15 cellular contexts compared by ENCODE assay signal in genomic region chr13:114010401-114011101, GRCh38. TPM values are rescaled to one million over a fixed set of nuclear protein-coding genes. Genes with fewer than 3 reads are reported as not detected.
A peak's percentile ranks its signal among the peaks of the same experiment; 100 is the strongest.
DNase-seq lines count a peak whose midpoint lies in the region; ATAC-seq and TF ChIP-seq lines count a peak whose summit lies in the region.
"Had no signal": no experiment of that assay in that cellular context is flagged by ENCODE, and none has a peak within 500 bp of the region (broad histone marks: within the 10 kb centered on the region; RNA-seq: fewer than 3 reads in every experiment).

No MANE protein-coding gene starts in this region.

- no CpG with 5 or more reads among the region's 37 CpGs for WGBS in neuronal stem cell (ENCODE audit: extremely low coverage in 2 of 2, insufficient read length in 2 of 2, insufficient replicate concordance in 1 of 2), 2 donors
- WGBS in prostate gland, result 90% methylated on average over 33 of the region's 37 CpGs

- peaks cover 21% of the 10 kb centered on the region for H3K36me3 Mint-ChIP-seq in activated CD4-positive, alpha-beta T cell treated with anti-CD3 and anti-CD28 coated beads, Interleukin-2, amount 10 ng/mL, durations not matched to agents 24 days and 14 days (ENCODE audit: low read depth)
- peaks cover 8% of the 10 kb centered on the region for H3K36me3 Mint-ChIP-seq in activated naive CD8-positive, alpha-beta T cell treated with anti-CD3 and anti-CD28 coated beads, Interleukin-2, amount 50 U/mL, for 24 hours (ENCODE audit: low read depth)

- peak overlapping the region; percentile 41 for H2BK12ac ChIP-seq in neuronal stem cell (ENCODE audit: low read length)

- H3K23ac ChIP-seq in neuronal stem cell (ENCODE audit: low read depth, low read length, poor library complexity), result no peak overlapping the region

- no peak overlapping the region for H3K4me3 ChIP-seq in H7 (ENCODE audit: insufficient read depth, low read depth, low read length)
- H3K4me3 ChIP-seq in neuronal stem cell (ENCODE audit: low read length in 2 of 2), result no peak overlapping the region
- no peak overlapping the region for H3K4me3 ChIP-seq in prostate gland
- H3K4me3 ChIP-seq: A549, thoracic aorta had no signal

- peaks cover 4% of the 10 kb centered on the region for H3K4me1 Mint-ChIP-seq in activated CD4-positive, alpha-beta T cell treated with anti-CD3 and anti-CD28 coated beads, Interleukin-2, amount 10 ng/mL, durations not matched to agents 24 days and 14 days
- H3K4me1 Mint-ChIP-seq in activated naive CD8-positive, alpha-beta T cell treated with anti-CD3 and anti-CD28 coated beads, Interleukin-2, amount 50 U/mL, for 24 hours, result peaks cover 1% of the 10 kb centered on the region

- no peak overlapping the region for H2BK5ac ChIP-seq in neuronal stem cell (ENCODE audit: low read length)

- no peaks in the 10 kb centered on the region for H3K27me3 ChIP-seq in H7 (ENCODE audit: control insufficient read depth, insufficient read depth, low read length)
- no peaks in the 10 kb centered on the region for H3K27me3 ChIP-seq in neuronal stem cell (ENCODE audit: control insufficient read depth in 3 of 3, insufficient read depth in 3 of 3, low read depth in 1 of 3, low read length in 3 of 3)
- no peaks in the 10 kb centered on the region for H3K27me3 ChIP-seq in prostate gland (replicated peaks; ENCODE audit: insufficient read depth)

- H3K27me3 Mint-ChIP-seq in activated CD4-positive, alpha-beta T cell treated with anti-CD3 and anti-CD28 coated beads, Interleukin-2, amount 10 ng/mL, durations not matched to agents 24 days and 14 days, result no peaks in the 10 kb centered on the region
- H3K27me3 Mint-ChIP-seq in activated naive CD8-positive, alpha-beta T cell treated with anti-CD3 and anti-CD28 coated beads, Interleukin-2, amount 50 U/mL, for 24 hours, result no peaks in the 10 kb centered on the region
- H3K27me3 Mint-ChIP-seq: dendritic cell treated with granulocyte-macrophage colony-stimulating factor and Interleukin-4, amounts not matched to agents 40 ng/mL and 50 ng/mL, for 4 days had no signal

- H3K9me3 ChIP-seq in neuronal stem cell (replicated peaks in 1 of 2; ENCODE audit: control insufficient read depth in 2 of 2, insufficient read depth in 1 of 2, low read depth in 1 of 2, low read length in 2 of 2) (peaks cover 0 to 2% of the 10 kb centered on the region in 2 donors), prostate gland (no peaks in the 10 kb centered on the region)
- H3K9me3 ChIP-seq: A549, thoracic aorta had no signal

- no peak overlapping the region for H2BK15ac ChIP-seq in neuronal stem cell (ENCODE audit: low read length)

- H3K4me1 ChIP-seq in neuronal stem cell (ENCODE audit: control insufficient read depth in 2 of 2, insufficient read depth in 1 of 2, low read depth in 1 of 2, low read length in 2 of 2) (peaks cover 0 to 2% of the 10 kb centered on the region in 2 donors), prostate gland (replicated peaks) (no peaks in the 10 kb centered on the region)
- H3K4me1 ChIP-seq: A549 had no signal

- no peak overlapping the region for H4K91ac ChIP-seq in neuronal stem cell (ENCODE audit: low read depth, low read length, poor library complexity)

- H3K4me3 Mint-ChIP-seq in activated CD4-positive, alpha-beta T cell treated with anti-CD3 and anti-CD28 coated beads, Interleukin-2, amount 10 ng/mL, durations not matched to agents 24 days and 14 days, result no peak overlapping the region
- no peak overlapping the region for H3K4me3 Mint-ChIP-seq in activated naive CD8-positive, alpha-beta T cell treated with anti-CD3 and anti-CD28 coated beads, Interleukin-2, amount 50 U/mL, for 24 hours
- H3K4me3 Mint-ChIP-seq: dendritic cell treated with granulocyte-macrophage colony-stimulating factor and Interleukin-4, amounts not matched to agents 40 ng/mL and 50 ng/mL, for 4 days had no signal

- no peaks in the 10 kb centered on the region for H3K79me1 ChIP-seq in neuronal stem cell (ENCODE audit: low read depth, low read length)

- H3K9me3 Mint-ChIP-seq in activated CD4-positive, alpha-beta T cell treated with anti-CD3 and anti-CD28 coated beads, Interleukin-2, amount 10 ng/mL, durations not matched to agents 24 days and 14 days, result no peaks in the 10 kb centered on the region
- H3K9me3 Mint-ChIP-seq in activated naive CD8-positive, alpha-beta T cell treated with anti-CD3 and anti-CD28 coated beads, Interleukin-2, amount 50 U/mL, for 24 hours, result no peaks in the 10 kb centered on the region
- H3K9me3 Mint-ChIP-seq: dendritic cell treated with granulocyte-macrophage colony-stimulating factor and Interleukin-4, amounts not matched to agents 40 ng/mL and 50 ng/mL, for 4 days had no signal

- H3K4ac ChIP-seq in neuronal stem cell (ENCODE audit: low read length), result no peak overlapping the region

- no peak overlapping the region for H2AFZ ChIP-seq in neuronal stem cell (ENCODE audit: low read length)

- H3K36me3 ChIP-seq in H7 (replicated peaks; ENCODE audit: control insufficient read depth, insufficient read depth, low read length) (peaks cover 5% of the 10 kb centered on the region), neuronal stem cell (replicated peaks in 1 of 2; ENCODE audit: control insufficient read depth in 2 of 2, insufficient read depth in 2 of 2, low read length in 2 of 2) (peaks cover 6 to 61% of the 10 kb centered on the region in 2 donors), prostate gland (peaks cover 4 to 20% of the 10 kb centered on the region in 2 donors)

- H3K14ac ChIP-seq in neuronal stem cell (ENCODE audit: low read length), result peak overlapping the region; percentile 56

- H3K27ac ChIP-seq in neuronal stem cell (replicated peaks; ENCODE audit: low read length), result no peak overlapping the region
- H3K27ac ChIP-seq in prostate gland, result no peak overlapping the region
- H3K27ac ChIP-seq: A549, thoracic aorta had no signal

- no peak for TF ChIP-seq CTCF in prostate gland (IDR thresholded peaks at IDR 0.05)

- H3K9ac ChIP-seq in neuronal stem cell (ENCODE audit: low read depth, low read length, poor library complexity), result no peak overlapping the region

- peak overlapping the region; percentile 43 for H4K8ac ChIP-seq in neuronal stem cell (ENCODE audit: low read depth, low read length)

- DNase-seq in activated CD4-positive, alpha-beta T cell treated with anti-CD3 and anti-CD28 coated beads, Interleukin-2, amount 10 ng/mL, durations not matched to agents 24 days and 14 days, result peak; percentile 65
- no peak for DNase-seq in activated CD4-positive, alpha-beta T cell treated with anti-CD3 and anti-CD28 coated beads for 1 hour
- peak; percentile 84 for DNase-seq in H7
- no peak for DNase-seq in activated naive CD8-positive, alpha-beta T cell treated with anti-CD3 and anti-CD28 coated beads, Interleukin-2, amount 50 U/mL, for 24 hours
- DNase-seq in neuronal stem cell (ENCODE audit: low spot score), result no peak
- no peak for DNase-seq in prostate gland (ENCODE audit: low spot score)
- no peak for DNase-seq in activated CD4-positive, CD25-positive, alpha-beta regulatory T cell treated with anti-CD3 and anti-CD28 coated beads, Interleukin-2, amount 50 U/mL, for 72 hours
- DNase-seq in stimulated activated CD4-positive, alpha-beta T cell treated with anti-CD3 and anti-CD28 coated beads, Interleukin-4, amount 100 ng/mL, for 24 hours, result no peak
- DNase-seq: NCI-H187 had no signal

- H3K4me2 ChIP-seq in neuronal stem cell (ENCODE audit: insufficient read depth, low read length, poor library complexity, severe bottlenecking), result no peak overlapping the region
- H3K4me2 ChIP-seq: A549 had no signal

- H3K18ac ChIP-seq in neuronal stem cell (ENCODE audit: low read length), result peak overlapping the region; percentile 64

- peak overlapping the region; percentile 7 for H3K27ac Mint-ChIP-seq in activated CD4-positive, alpha-beta T cell treated with anti-CD3 and anti-CD28 coated beads, Interleukin-2, amount 10 ng/mL, durations not matched to agents 24 days and 14 days
- H3K27ac Mint-ChIP-seq in activated naive CD8-positive, alpha-beta T cell treated with anti-CD3 and anti-CD28 coated beads, Interleukin-2, amount 50 U/mL, for 24 hours, result peak overlapping the region; percentile 15
- H3K27ac Mint-ChIP-seq: dendritic cell treated with granulocyte-macrophage colony-stimulating factor and Interleukin-4, amounts not matched to agents 40 ng/mL and 50 ng/mL, for 4 days had no signal

- intact Hi-C loops in activated CD4-positive, alpha-beta T cell treated with anti-CD3 and anti-CD28 coated beads, Interleukin-2, amount 10 ng/mL, durations not matched to agents 24 days and 14 days (cut with micrococcal nuclease), result no loop called here
- intact Hi-C loops in prostate gland (cut with DNase I), result no loop called here

- H2AK5ac ChIP-seq in neuronal stem cell (ENCODE audit: low read depth, low read length), result no peak overlapping the region

- ATAC-seq in activated naive CD8-positive, alpha-beta T cell treated with anti-CD3 and anti-CD28 coated beads, Interleukin-2, amount 50 U/mL, for 24 hours, result no peak
- ATAC-seq: A549, esophagus mucosa had no signal

- TF ChIP-seq POLR2A in prostate gland (IDR thresholded peaks at IDR 0.05), result no peak

- H2BK120ac ChIP-seq in neuronal stem cell (ENCODE audit: low read depth, low read length), result no peak overlapping the region

RNA-seq across cellular contexts. Expression of gene C13orf46, which starts 36.7 kb away (rescaled TPM):
- 0.57 and 0.61 TPM in 2 replicates for total RNA-seq in activated CD4-positive, alpha-beta T cell treated with anti-CD3 and anti-CD28 coated beads, Interleukin-2, amount 10 ng/mL, durations not matched to agents 24 days and 14 days
- total RNA-seq in H7 (2014; rRNA removed; shearing (Covaris generic)), result not detected in 2 replicates
- polyA plus RNA-seq in neuronal stem cell (2013, experiment 1 of 2), result 0.03 TPM
- polyA plus RNA-seq in neuronal stem cell (2013, experiment 2 of 2), result 0.04 TPM
- 1 to 10 TPM; 8.0 to 9.9 TPM for total RNA-seq in prostate gland
- total RNA-seq: NCI-H460 had no signal
- polyA plus RNA-seq: keratinocyte had no signal

Comparison
In these comparisons a context has a peak if more than half of its experiments do, and no peak if none do; other contexts are left out.
1. DNase-seq: peak in activated CD4-positive, alpha-beta T cell treated with anti-CD3 and anti-CD28 coated beads, Interleukin-2, amount 10 ng/mL, durations not matched to agents 24 days and 14 days (single experiment) and H7 (single experiment); none in activated CD4-positive, alpha-beta T cell treated with anti-CD3 and anti-CD28 coated beads for 1 hour (single experiment), activated naive CD8-positive, alpha-beta T cell treated with anti-CD3 and anti-CD28 coated beads, Interleukin-2, amount 50 U/mL, for 24 hours (single experiment), neuronal stem cell (single experiment), prostate gland (single experiment), activated CD4-positive, CD25-positive, alpha-beta regulatory T cell treated with anti-CD3 and anti-CD28 coated beads, Interleukin-2, amount 50 U/mL, for 72 hours (single experiment) and stimulated activated CD4-positive, alpha-beta T cell treated with anti-CD3 and anti-CD28 coated beads, Interleukin-4, amount 100 ng/mL, for 24 hours (single experiment).